10 cellular contexts compared by ENCODE assay signal in the genomic region with DNA sequence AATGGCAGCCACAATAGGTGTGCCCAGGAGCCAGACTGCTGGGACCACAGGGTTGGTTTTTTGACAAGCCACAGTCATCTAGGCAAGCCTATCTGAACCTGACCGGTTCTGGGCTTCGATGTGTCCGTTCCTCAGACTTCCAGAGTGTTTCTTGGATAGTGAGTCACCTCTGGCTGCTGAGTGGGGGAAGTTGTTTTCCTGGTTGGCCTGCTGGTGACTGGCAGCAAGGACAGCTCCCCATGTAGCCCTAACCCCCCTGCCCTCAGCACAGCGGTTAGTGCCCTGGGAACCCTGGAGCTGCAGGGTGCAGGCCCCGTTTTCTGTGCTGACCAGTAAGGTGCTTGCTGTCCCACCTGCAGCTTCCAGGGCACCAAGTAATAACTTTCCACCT.
DNase-seq lines count a peak whose midpoint lies in the region; ATAC-seq, FAIRE-seq and TF ChIP-seq lines count a peak whose summit lies in the region.
"Had no signal": no experiment of that assay in that cellular context is flagged by ENCODE, and none has a peak within 500 bp of the region (broad histone marks: within the 10 kb centered on the region; RNA-seq: fewer than 3 reads in every experiment).

No MANE protein-coding gene starts in this region.

- peaks cover 3% of the 10 kb centered on the region for H3K9me1 ChIP-seq in keratinocyte (ENCODE audit: control insufficient read depth, extremely low read depth, insufficient read depth, low read length)

- H3K9me3 ChIP-seq in keratinocyte (ENCODE audit: control insufficient read depth, low read depth, low read length) (no peaks in the 10 kb centered on the region), mucosa of descending colon (no peaks in the 10 kb centered on the region)
- H3K9me3 ChIP-seq: stomach had no signal

- ATAC-seq in HG02884 (IDR thresholded peaks at IDR 0.05; ENCODE audit: unreplicated experiment) (no peak), mucosa of descending colon (no peak)

- H3K9ac ChIP-seq in keratinocyte (ENCODE audit: control insufficient read depth, extremely low read depth, insufficient read depth, low read length), result no peak overlapping the region

- POLR2A ChIA-PET in AG04449 (lab: Yijun Ruan, JAX) (no interaction called here), MCF 10A (lab: Yijun Ruan, JAX) (no interaction called here)

- H3K79me2 ChIP-seq in keratinocyte (ENCODE audit: control insufficient read depth, insufficient read depth, low read length), result no peaks in the 10 kb centered on the region

- peaks cover 5% of the 10 kb centered on the region for H4K20me1 ChIP-seq in keratinocyte (ENCODE audit: control insufficient read depth, extremely low read depth, insufficient read depth, low read length)

- CTCF ChIA-PET in AG04449 (lab: Yijun Ruan, JAX), result interaction anchor here (0.7 to 4.2 kb wide), 10 partner anchors 12 to 143 kb away, joined by 3 to 31 read pairs (median 8); no protein-coding TSS in a partner anchor
- CTCF ChIA-PET in MCF 10A (lab: Yijun Ruan, JAX), result no interaction called here

- H3K4me1 Mint-ChIP-seq in MCF 10A (ENCODE audit: insufficient read depth, unreplicated experiment), result no peaks in the 10 kb centered on the region
- H3K4me1 Mint-ChIP-seq in activated T-helper 2 cell treated with anti-CD3 and anti-CD28 coated beads, Interferon-gamma antibody, Interleukin-2, Interleukin-4, amounts not matched to agents 10 μg/mL and 5 μg/mL and 100 μg/mL, durations not matched to agents 14 hours and 24 hours and 36 hours (ENCODE audit: low read depth), result peaks cover 5% of the 10 kb centered on the region

- no peaks in the 10 kb centered on the region for H3K27me3 Mint-ChIP-seq in MCF 10A (ENCODE audit: insufficient read depth, unreplicated experiment)
- no peaks in the 10 kb centered on the region for H3K27me3 Mint-ChIP-seq in activated T-helper 2 cell treated with anti-CD3 and anti-CD28 coated beads, Interferon-gamma antibody, Interleukin-2, Interleukin-4, amounts not matched to agents 10 μg/mL and 5 μg/mL and 100 μg/mL, durations not matched to agents 14 hours and 24 hours and 36 hours (ENCODE audit: low read depth)

- TF ChIP-seq CTCF in AG04449 (IDR thresholded peaks at IDR 0.05; ENCODE audit: insufficient read depth, low read length, missing control alignments), result peak; percentile 38
- no peak for TF ChIP-seq CTCF in MCF 10A (IDR thresholded peaks at IDR 0.05; ENCODE audit: unreplicated experiment)
- TF ChIP-seq CTCF in keratinocyte (optimal IDR thresholded peaks at IDR 0.05 in 1 of 3, IDR thresholded peaks at IDR 0.05 in 1 of 3, conservative IDR thresholded peaks at IDR 0.05 in 1 of 3; ENCODE audit: extremely low read depth in 1 of 3, insufficient read depth in 2 of 3, low read length in 3 of 3), result peak in 2 of 3 experiments; percentile 17 to 21
- TF ChIP-seq CTCF in mucosa of descending colon (IDR thresholded peaks at IDR 0.05), result no peak

- H3K4me3 Mint-ChIP-seq in MCF 10A (ENCODE audit: unreplicated experiment), result no peak overlapping the region
- no peak overlapping the region for H3K4me3 Mint-ChIP-seq in activated T-helper 2 cell treated with anti-CD3 and anti-CD28 coated beads, Interferon-gamma antibody, Interleukin-2, Interleukin-4, amounts not matched to agents 10 μg/mL and 5 μg/mL and 100 μg/mL, durations not matched to agents 14 hours and 24 hours and 36 hours (ENCODE audit: low read depth)

- intact Hi-C loops in MCF 10A (cut with micrococcal nuclease), result no loop called here
- intact Hi-C loops in activated T-helper 2 cell treated with anti-CD3 and anti-CD28 coated beads, Interferon-gamma antibody, Interleukin-2, Interleukin-4, amounts not matched to agents 10 μg/mL and 5 μg/mL and 100 μg/mL, durations not matched to agents 14 hours and 24 hours and 36 hours (cut with micrococcal nuclease), result no loop called here
- intact Hi-C loops in mucosa of descending colon (cut with DNase I, micrococcal nuclease), result loop anchor here in 1 of 2 donors (10.0 kb wide), 1 partner anchor 136 kb away; no protein-coding TSS in a partner anchor

- dilution Hi-C loops in keratinocyte (cut with MboI; ENCODE audit: extremely low pct_ligation_motif_present, low sequenced_read_pairs), result no loop called here

- peak; percentile 69 for FAIRE-seq in keratinocyte (lab: Jason Lieb, UNC)

- H3K27ac ChIP-seq in keratinocyte (ENCODE audit: control insufficient read depth, insufficient read depth, low read length), result no peak overlapping the region
- H3K27ac ChIP-seq: stomach had no signal

- peaks cover 63% of the 10 kb centered on the region for H3K36me3 Mint-ChIP-seq in MCF 10A (ENCODE audit: insufficient read depth, unreplicated experiment)
- peaks cover 26% of the 10 kb centered on the region for H3K36me3 Mint-ChIP-seq in activated T-helper 2 cell treated with anti-CD3 and anti-CD28 coated beads, Interferon-gamma antibody, Interleukin-2, Interleukin-4, amounts not matched to agents 10 μg/mL and 5 μg/mL and 100 μg/mL, durations not matched to agents 14 hours and 24 hours and 36 hours (ENCODE audit: low read depth)

- peaks cover 44 to 74% of the 10 kb centered on the region in 2 experiments for H3K36me3 ChIP-seq in keratinocyte (ENCODE audit: control insufficient read depth in 2 of 2, extremely low read depth in 1 of 2, insufficient read depth in 2 of 2, low read length in 2 of 2)
- H3K36me3 ChIP-seq in mucosa of descending colon (ENCODE audit: low read depth), result peaks cover 7% of the 10 kb centered on the region

- no peaks in the 10 kb centered on the region for H3K27me3 ChIP-seq in keratinocyte (ENCODE audit: control insufficient read depth, extremely low read depth, insufficient read depth, low read length)
- H3K27me3 ChIP-seq: stomach had no signal

- H2AFZ ChIP-seq in keratinocyte (ENCODE audit: control insufficient read depth, low read length), result no peak overlapping the region

- H3K4me3 ChIP-seq in AG04449 (ENCODE audit: low read depth, low read length) (no peak overlapping the region), keratinocyte (ENCODE audit: control insufficient read depth in 2 of 3, extremely low read depth in 1 of 3, insufficient read depth in 2 of 3, low read depth in 1 of 3, low read length in 3 of 3) (no peak overlapping the region), mucosa of descending colon (no peak overlapping the region)
- H3K4me3 ChIP-seq: stomach had no signal

- DNase-seq in AG04449 (ENCODE audit: low read depth, low spot score) (no peak), HPDE6-E6E7 (ENCODE audit: extremely low spot score) (peak; percentile 85), MCF 10A (ENCODE audit: unreplicated experiment) (peak; percentile 46), keratinocyte (ENCODE audit: low read depth, low spot score) (no peak), mucosa of descending colon (no peak), NCI-H2171 (lab: John Stamatoyannopoulos, UW) (no peak)
- no peak for DNase-seq in activated T-helper 2 cell treated with anti-CD3 and anti-CD28 coated beads, Interferon-gamma antibody, Interleukin-2, Interleukin-4, amounts not matched to agents 10 μg/mL and 5 μg/mL and 100 μg/mL, durations not matched to agents 14 hours and 24 hours and 36 hours (ENCODE audit: low spot score)
- DNase-seq: stimulated activated CD4-positive, alpha-beta T cell treated with anti-CD3 and anti-CD28 coated beads, Interleukin-1b, Interleukin-23, amount 100 ng/mL, for 48 hours; stomach had no signal

- H3K9me3 Mint-ChIP-seq in MCF 10A (ENCODE audit: unreplicated experiment), result no peaks in the 10 kb centered on the region
- H3K9me3 Mint-ChIP-seq in activated T-helper 2 cell treated with anti-CD3 and anti-CD28 coated beads, Interferon-gamma antibody, Interleukin-2, Interleukin-4, amounts not matched to agents 10 μg/mL and 5 μg/mL and 100 μg/mL, durations not matched to agents 14 hours and 24 hours and 36 hours, result no peaks in the 10 kb centered on the region

- no peak overlapping the region for H3K4me2 ChIP-seq in keratinocyte (ENCODE audit: control insufficient read depth, extremely low read depth, insufficient read depth, low read depth, low read length)

- BruUV-seq in MCF 10A (replicated peaks; lab: Mats Ljungman, UMichigan), result no TSS peak

- H3K4me1 ChIP-seq in keratinocyte (ENCODE audit: control insufficient read depth, extremely low read depth, insufficient read depth, low read length) (peaks cover 26% of the 10 kb centered on the region), mucosa of descending colon (ENCODE audit: low read depth) (no peaks in the 10 kb centered on the region)

- H3K27ac Mint-ChIP-seq in MCF 10A (ENCODE audit: low read depth, unreplicated experiment), result no peak overlapping the region
- no peak overlapping the region for H3K27ac Mint-ChIP-seq in activated T-helper 2 cell treated with anti-CD3 and anti-CD28 coated beads, Interferon-gamma antibody, Interleukin-2, Interleukin-4, amounts not matched to agents 10 μg/mL and 5 μg/mL and 100 μg/mL, durations not matched to agents 14 hours and 24 hours and 36 hours

Comparison
In these comparisons a context has a peak if more than half of its experiments do, and no peak if none do; other contexts are left out.
1. DNase-seq: peak in HPDE6-E6E7 (single experiment) and MCF 10A (single experiment); none in AG04449 (single experiment), keratinocyte (single experiment), activated T-helper 2 cell treated with anti-CD3 and anti-CD28 coated beads, Interferon-gamma antibody, Interleukin-2, Interleukin-4, amounts not matched to agents 10 μg/mL and 5 μg/mL and 100 μg/mL, durations not matched to agents 14 hours and 24 hours and 36 hours (single experiment), mucosa of descending colon (0 of 3) and NCI-H2171 (single experiment).
2. CTCF ChIP-seq: peak in AG04449 (single experiment) and keratinocyte (2 of 3); none in MCF 10A (single experiment) and mucosa of descending colon (single experiment).